In genomic region chr12:15001733-15002471, GRCh38 we compare ENCODE assay signal across 10 cellular contexts. TPM values are rescaled to one million over a fixed set of nuclear protein-coding genes. Genes with fewer than 3 reads are reported as not detected.
DNase-seq lines count a peak whose midpoint lies in the region; ATAC-seq and TF ChIP-seq lines count a peak whose summit lies in the region.
"Had no signal": no experiment of that assay in that cellular context is flagged by ENCODE, and none has a peak within 500 bp of the region (broad histone marks: within the 10 kb centered on the region; RNA-seq: fewer than 3 reads in every experiment).

No MANE protein-coding gene starts in this region.

- H3F3A ChIP-seq in neural cell (ENCODE audit: insufficient read depth, low read length, poor library complexity, severe bottlenecking): no peaks in the 10 kb centered on the region

- H3K9me3 ChIP-seq in gastroesophageal sphincter (no peaks in the 10 kb centered on the region), neural cell (ENCODE audit: low read length) (no peaks in the 10 kb centered on the region)

- peaks cover 5 to 21% (median 6%) of the 10 kb centered on the region in 3 donors for H3K4me1 ChIP-seq in gastroesophageal sphincter

- no peak overlapping the region for H3K4me3 ChIP-seq in gastroesophageal sphincter
- H3K4me3 ChIP-seq in neural cell (ENCODE audit: low read length): no peak overlapping the region

- WGBS in gastroesophageal sphincter (ENCODE audit: low coverage in 1 of 2), 2 donors: 12 to 14% methylated on average over 4 to 8 of the region's 8 CpGs

- H3K36me3 ChIP-seq in gastroesophageal sphincter (no peaks in the 10 kb centered on the region), neural cell (ENCODE audit: insufficient read depth, low read length) (no peaks in the 10 kb centered on the region)

- H3K27ac ChIP-seq in gastroesophageal sphincter: peak overlapping the region; percentile 34 to 68 (median 60)
- no peak overlapping the region for H3K27ac ChIP-seq in neural cell (ENCODE audit: low read length)

- H2AFZ ChIP-seq in neural cell (ENCODE audit: low read depth, low read length): peak overlapping the region; percentile 23

- H3K9ac ChIP-seq in neural cell (ENCODE audit: low read length): no peak overlapping the region

- H3K9me2 ChIP-seq in neural cell (ENCODE audit: insufficient read depth, low read length): no peaks in the 10 kb centered on the region

- ATAC-seq in gastroesophageal sphincter (peak; percentile 85), HG02938 (IDR thresholded peaks at IDR 0.05; ENCODE audit: unreplicated experiment) (no peak), HG02759 (IDR thresholded peaks at IDR 0.05; ENCODE audit: unreplicated experiment) (no peak), HG03025 (IDR thresholded peaks at IDR 0.05; ENCODE audit: low FRiP score, unreplicated experiment) (no peak)

- no peak for TF ChIP-seq EP300 in gastroesophageal sphincter (IDR thresholded peaks at IDR 0.05)
- TF ChIP-seq EP300 in neural cell (conservative IDR thresholded peaks at IDR 0.05; ENCODE audit: poor library complexity, severe bottlenecking): no peak

- no peaks in the 10 kb centered on the region for H3K79me2 ChIP-seq in neural cell (replicated peaks; ENCODE audit: insufficient read depth, low read length)

- no peak for TF ChIP-seq RAD21 in neural cell (conservative IDR thresholded peaks at IDR 0.05)

- DNase-seq in AG08395 (ENCODE audit: low spot score) (peak; percentile 41), NCI-H82 treated with DMSO at 0.1 percent for 48 hours (lab: John Stamatoyannopoulos, UW; ENCODE audit: unreplicated experiment) (peak; percentile 39), NCI-H2196 treated with DMSO at 0.1 percent for 48 hours (lab: John Stamatoyannopoulos, UW; ENCODE audit: unreplicated experiment) (no peak)
- DNase-seq: CD8-positive, alpha-beta memory T cell; stimulated activated CD4-positive, alpha-beta T cell treated with anti-CD3 and anti-CD28 coated beads, Interleukin-2, amount 100 ng/mL, for 24 hours had no signal

- H3K27me3 ChIP-seq in gastroesophageal sphincter: no peaks in the 10 kb centered on the region
- H3K27me3 ChIP-seq in neural cell (ENCODE audit: insufficient read depth, low read depth, low read length): no peaks in the 10 kb centered on the region

- TF ChIP-seq CTCF in gastroesophageal sphincter (IDR thresholded peaks at IDR 0.05) (peak in 1 of 4 experiments; percentile 28), neural cell (IDR thresholded peaks at IDR 0.05; ENCODE audit: poor library complexity, severe bottlenecking) (no peak)

- no peak overlapping the region for H3K4me2 ChIP-seq in neural cell (ENCODE audit: low read length)

- TF ChIP-seq POLR2A in gastroesophageal sphincter (IDR thresholded peaks at IDR 0.05): no peak

- H4K20me1 ChIP-seq in neural cell (ENCODE audit: insufficient read depth): no peaks in the 10 kb centered on the region

TF ChIP-seq in neural cell, 6 proteins besides CTCF, POLR2A, EP300 and RAD21:
- TF ChIP-seq POLR2AphosphoS5 (IDR thresholded peaks at IDR 0.05) (no peak), MXI1 (conservative IDR thresholded peaks at IDR 0.05; ENCODE audit: poor library complexity, severe bottlenecking) (no peak), SMC3 (conservative IDR thresholded peaks at IDR 0.05; ENCODE audit: poor library complexity) (no peak), EZH2 (IDR thresholded peaks at IDR 0.05; ENCODE audit: borderline replicate concordance, insufficient read depth, low read length, poor library complexity, severe bottlenecking) (no peak), TAF1 (IDR thresholded peaks at IDR 0.05; ENCODE audit: low read depth) (no peak), REST (IDR thresholded peaks at IDR 0.05; ENCODE audit: borderline replicate concordance) (no peak)

RNA-seq across cellular contexts. Expression of gene PDE6H, which starts 29.1 kb away (rescaled TPM):
- total RNA-seq in gastroesophageal sphincter: not detected
- 2.4 TPM in 1 of 2 replicates, not detected in the other for polyA plus RNA-seq in neural cell
- polyA minus RNA-seq in neural cell: not detected in 2 replicates
- total RNA-seq: CD8-positive, alpha-beta memory T cell had no signal
- polyA plus RNA-seq: CD8-positive, alpha-beta memory T cell had no signal

RNA-seq across cellular contexts. Expression of gene ARHGDIB, which starts 40.5 kb away (rescaled TPM):
- total RNA-seq in gastroesophageal sphincter: 100 to 1,000 TPM in 1 of 4 donors, 10 to 100 TPM in 3; 22.4 to 108 (median 74.2) TPM
- 4.2 and 7.7 TPM in 2 replicates for polyA plus RNA-seq in neural cell
- 3.2 and 3.6 TPM in 2 replicates for polyA minus RNA-seq in neural cell
